1 cellular context compared by ENCODE assay signal in the genomic region with DNA sequence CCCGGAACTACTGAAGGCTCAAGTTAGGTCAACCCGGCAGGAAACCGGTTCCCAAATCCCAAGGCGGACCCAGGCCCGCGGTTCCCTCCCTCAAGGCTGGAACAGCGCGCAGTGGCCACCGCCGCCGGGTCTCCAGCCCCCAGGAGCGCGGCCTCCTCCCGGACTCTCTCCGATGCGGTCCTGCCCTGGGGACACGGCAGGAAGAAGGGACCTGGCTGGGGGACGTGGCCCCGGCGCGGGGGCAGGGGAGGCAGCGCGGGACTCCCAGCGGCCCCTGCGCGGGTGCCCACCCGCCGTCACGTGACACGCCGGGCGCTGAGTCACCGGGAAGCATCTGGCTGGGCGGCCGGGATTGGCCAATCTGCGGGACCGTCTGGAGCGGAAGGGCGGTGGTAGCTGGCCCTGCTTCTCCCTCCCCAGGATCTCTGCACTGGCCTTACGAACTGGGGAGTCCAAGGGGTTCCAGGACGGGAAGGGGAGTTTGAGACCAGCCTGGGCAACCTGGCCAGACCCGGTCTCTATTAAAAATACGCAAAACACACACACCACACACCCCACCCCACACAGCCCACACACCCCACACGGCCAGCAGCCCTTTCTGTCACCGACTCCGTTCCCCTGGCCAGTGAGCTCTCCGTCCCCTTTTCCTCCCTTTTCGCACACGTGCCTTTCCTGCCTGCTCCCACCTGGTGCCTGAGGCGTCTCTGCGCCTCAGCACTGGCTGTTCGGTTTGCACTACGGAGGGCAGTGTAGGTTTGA.
TF ChIP-seq lines count a peak whose summit lies in the region.

No MANE protein-coding gene starts in this region.

TF ChIP-seq in HepG2, 621 proteins besides CTCF, POLR2A, EP300 and RAD21 (continued from another document and continues in another):
- TF ChIP-seq BRD4 (CRISPR knock-in tag; IDR thresholded peaks at IDR 0.05) (peak; percentile 77; the same call in 1 of the 2 replicates), ZNF333 (CRISPR knock-in tag; IDR thresholded peaks at IDR 0.05; ENCODE audit: borderline replicate concordance) (0 out of 2 replicates have a peak, but pooled peaks have one; percentile 20), ZNF788 (CRISPR knock-in tag; IDR thresholded peaks at IDR 0.05; ENCODE audit: borderline replicate concordance) (peak; percentile 95; the same call in 1 of the 2 replicates), JUNB (CRISPR knock-in tag; IDR thresholded peaks at IDR 0.05; ENCODE audit: borderline replicate concordance) (peak; percentile 83; the same call in 1 of the 2 replicates), FOXC1 (CRISPR knock-in tag; IDR thresholded peaks at IDR 0.05; ENCODE audit: borderline replicate concordance) (peak; percentile 67; the same call in 1 of the 2 replicates), SRY (CRISPR knock-in tag; IDR thresholded peaks at IDR 0.05) (peak; percentile 92), NONO (IDR thresholded peaks at IDR 0.05) (no peak), NONO (CRISPR knock-in tag; conservative IDR thresholded peaks at IDR 0.05) (peak; percentile 92; the same call in 1 of the 2 replicates), CHD2 (IDR thresholded peaks at IDR 0.05; ENCODE audit: low read depth, low read length) (0 out of 2 replicates have a peak, but pooled peaks have one; percentile 39), TARDBP (CRISPR knock-in tag; IDR thresholded peaks at IDR 0.05) (peak; percentile 86), ZNF383 (CRISPR knock-in tag; IDR thresholded peaks at IDR 0.05; ENCODE audit: borderline replicate concordance) (no peak), KDM3A (CRISPR knock-in tag; IDR thresholded peaks at IDR 0.05; ENCODE audit: low read depth) (peak; percentile 74; the same call in 1 of the 2 replicates), ATF7-NPFF (CRISPR knock-in tag; IDR thresholded peaks at IDR 0.05; ENCODE audit: low read depth) (peak; percentile 66), ZNF496 (CRISPR knock-in tag; IDR thresholded peaks at IDR 0.05; ENCODE audit: insufficient replicate concordance) (no peak), ZNF660 (CRISPR knock-in tag; IDR thresholded peaks at IDR 0.05; ENCODE audit: borderline replicate concordance, low read depth) (no peak), PHF5A (CRISPR knock-in tag; IDR thresholded peaks at IDR 0.05; ENCODE audit: low read depth, unreplicated experiment) (peak; percentile 28), RXRB (CRISPR knock-in tag; IDR thresholded peaks at IDR 0.05; ENCODE audit: borderline replicate concordance) (peak; percentile 64; the same call in 1 of the 2 replicates), ZNF350 (CRISPR knock-in tag; IDR thresholded peaks at IDR 0.05; ENCODE audit: borderline replicate concordance, low read depth) (peak; percentile 55), ZNF143 (CRISPR knock-in tag; IDR thresholded peaks at IDR 0.05) (peak; percentile 93), NFYB (CRISPR knock-in tag; IDR thresholded peaks at IDR 0.05) (peak; percentile 69), JUND (CRISPR knock-in tag; IDR thresholded peaks at IDR 0.05) (peak; percentile 93), YEATS2 (CRISPR knock-in tag; IDR thresholded peaks at IDR 0.05; ENCODE audit: borderline replicate concordance) (peak; percentile 87), ZNF747 (CRISPR knock-in tag; IDR thresholded peaks at IDR 0.05; ENCODE audit: borderline replicate concordance) (peak; percentile 70; the same call in 1 of the 2 replicates), PAF1 (CRISPR knock-in tag; IDR thresholded peaks at IDR 0.05) (no peak), SP2 (CRISPR knock-in tag; IDR thresholded peaks at IDR 0.05) (peak; percentile 49; the same call in 1 of the 2 replicates), RORA (CRISPR knock-in tag; IDR thresholded peaks at IDR 0.05) (no peak), ZNF616 (CRISPR knock-in tag; IDR thresholded peaks at IDR 0.05; ENCODE audit: low read depth) (peak; percentile 90), ONECUT2 (CRISPR knock-in tag; IDR thresholded peaks at IDR 0.05) (no peak)
- TF ChIP-seq, protein P1, sequence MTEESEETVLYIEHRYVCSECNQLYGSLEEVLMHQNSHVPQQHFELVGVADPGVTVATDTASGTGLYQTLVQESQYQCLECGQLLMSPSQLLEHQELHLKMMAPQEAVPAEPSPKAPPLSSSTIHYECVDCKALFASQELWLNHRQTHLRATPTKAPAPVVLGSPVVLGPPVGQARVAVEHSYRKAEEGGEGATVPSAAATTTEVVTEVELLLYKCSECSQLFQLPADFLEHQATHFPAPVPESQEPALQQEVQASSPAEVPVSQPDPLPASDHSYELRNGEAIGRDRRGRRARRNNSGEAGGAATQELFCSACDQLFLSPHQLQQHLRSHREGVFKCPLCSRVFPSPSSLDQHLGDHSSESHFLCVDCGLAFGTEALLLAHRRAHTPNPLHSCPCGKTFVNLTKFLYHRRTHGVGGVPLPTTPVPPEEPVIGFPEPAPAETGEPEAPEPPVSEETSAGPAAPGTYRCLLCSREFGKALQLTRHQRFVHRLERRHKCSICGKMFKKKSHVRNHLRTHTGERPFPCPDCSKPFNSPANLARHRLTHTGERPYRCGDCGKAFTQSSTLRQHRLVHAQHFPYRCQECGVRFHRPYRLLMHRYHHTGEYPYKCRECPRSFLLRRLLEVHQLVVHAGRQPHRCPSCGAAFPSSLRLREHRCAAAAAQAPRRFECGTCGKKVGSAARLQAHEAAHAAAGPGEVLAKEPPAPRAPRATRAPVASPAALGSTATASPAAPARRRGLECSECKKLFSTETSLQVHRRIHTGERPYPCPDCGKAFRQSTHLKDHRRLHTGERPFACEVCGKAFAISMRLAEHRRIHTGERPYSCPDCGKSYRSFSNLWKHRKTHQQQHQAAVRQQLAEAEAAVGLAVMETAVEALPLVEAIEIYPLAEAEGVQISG (CRISPR knock-in tag; IDR thresholded peaks at IDR 0.05), result peak; percentile 60; the same call in 1 of the 2 replicates
- TF ChIP-seq, protein P2, sequence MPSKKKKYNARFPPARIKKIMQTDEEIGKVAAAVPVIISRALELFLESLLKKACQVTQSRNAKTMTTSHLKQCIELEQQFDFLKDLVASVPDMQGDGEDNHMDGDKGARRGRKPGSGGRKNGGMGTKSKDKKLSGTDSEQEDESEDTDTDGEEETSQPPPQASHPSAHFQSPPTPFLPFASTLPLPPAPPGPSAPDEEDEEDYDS (CRISPR knock-in tag; IDR thresholded peaks at IDR 0.05), result peak; percentile 77
- TF ChIP-seq, protein P3, sequence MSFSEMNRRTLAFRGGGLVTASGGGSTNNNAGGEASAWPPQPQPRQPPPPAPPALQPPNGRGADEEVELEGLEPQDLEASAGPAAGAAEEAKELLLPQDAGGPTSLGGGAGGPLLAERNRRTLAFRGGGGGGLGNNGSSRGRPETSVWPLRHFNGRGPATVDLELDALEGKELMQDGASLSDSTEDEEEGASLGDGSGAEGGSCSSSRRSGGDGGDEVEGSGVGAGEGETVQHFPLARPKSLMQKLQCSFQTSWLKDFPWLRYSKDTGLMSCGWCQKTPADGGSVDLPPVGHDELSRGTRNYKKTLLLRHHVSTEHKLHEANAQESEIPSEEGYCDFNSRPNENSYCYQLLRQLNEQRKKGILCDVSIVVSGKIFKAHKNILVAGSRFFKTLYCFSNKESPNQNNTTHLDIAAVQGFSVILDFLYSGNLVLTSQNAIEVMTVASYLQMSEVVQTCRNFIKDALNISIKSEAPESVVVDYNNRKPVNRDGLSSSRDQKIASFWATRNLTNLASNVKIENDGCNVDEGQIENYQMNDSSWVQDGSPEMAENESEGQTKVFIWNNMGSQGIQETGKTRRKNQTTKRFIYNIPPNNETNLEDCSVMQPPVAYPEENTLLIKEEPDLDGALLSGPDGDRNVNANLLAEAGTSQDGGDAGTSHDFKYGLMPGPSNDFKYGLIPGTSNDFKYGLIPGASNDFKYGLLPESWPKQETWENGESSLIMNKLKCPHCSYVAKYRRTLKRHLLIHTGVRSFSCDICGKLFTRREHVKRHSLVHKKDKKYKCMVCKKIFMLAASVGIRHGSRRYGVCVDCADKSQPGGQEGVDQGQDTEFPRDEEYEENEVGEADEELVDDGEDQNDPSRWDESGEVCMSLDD (CRISPR knock-in tag; IDR thresholded peaks at IDR 0.05; ENCODE audit: borderline replicate concordance), result no peak
- TF ChIP-seq, protein P4, sequence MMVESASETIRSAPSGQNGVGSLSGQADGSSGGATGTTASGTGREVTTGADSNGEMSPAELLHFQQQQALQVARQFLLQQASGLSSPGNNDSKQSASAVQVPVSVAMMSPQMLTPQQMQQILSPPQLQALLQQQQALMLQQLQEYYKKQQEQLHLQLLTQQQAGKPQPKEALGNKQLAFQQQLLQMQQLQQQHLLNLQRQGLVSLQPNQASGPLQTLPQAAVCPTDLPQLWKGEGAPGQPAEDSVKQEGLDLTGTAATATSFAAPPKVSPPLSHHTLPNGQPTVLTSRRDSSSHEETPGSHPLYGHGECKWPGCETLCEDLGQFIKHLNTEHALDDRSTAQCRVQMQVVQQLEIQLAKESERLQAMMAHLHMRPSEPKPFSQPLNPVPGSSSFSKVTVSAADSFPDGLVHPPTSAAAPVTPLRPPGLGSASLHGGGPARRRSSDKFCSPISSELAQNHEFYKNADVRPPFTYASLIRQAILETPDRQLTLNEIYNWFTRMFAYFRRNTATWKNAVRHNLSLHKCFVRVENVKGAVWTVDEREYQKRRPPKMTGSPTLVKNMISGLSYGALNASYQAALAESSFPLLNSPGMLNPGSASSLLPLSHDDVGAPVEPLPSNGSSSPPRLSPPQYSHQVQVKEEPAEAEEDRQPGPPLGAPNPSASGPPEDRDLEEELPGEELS (CRISPR knock-in tag; IDR thresholded peaks at IDR 0.05), result peak; percentile 34
- TF ChIP-seq, protein P5, sequence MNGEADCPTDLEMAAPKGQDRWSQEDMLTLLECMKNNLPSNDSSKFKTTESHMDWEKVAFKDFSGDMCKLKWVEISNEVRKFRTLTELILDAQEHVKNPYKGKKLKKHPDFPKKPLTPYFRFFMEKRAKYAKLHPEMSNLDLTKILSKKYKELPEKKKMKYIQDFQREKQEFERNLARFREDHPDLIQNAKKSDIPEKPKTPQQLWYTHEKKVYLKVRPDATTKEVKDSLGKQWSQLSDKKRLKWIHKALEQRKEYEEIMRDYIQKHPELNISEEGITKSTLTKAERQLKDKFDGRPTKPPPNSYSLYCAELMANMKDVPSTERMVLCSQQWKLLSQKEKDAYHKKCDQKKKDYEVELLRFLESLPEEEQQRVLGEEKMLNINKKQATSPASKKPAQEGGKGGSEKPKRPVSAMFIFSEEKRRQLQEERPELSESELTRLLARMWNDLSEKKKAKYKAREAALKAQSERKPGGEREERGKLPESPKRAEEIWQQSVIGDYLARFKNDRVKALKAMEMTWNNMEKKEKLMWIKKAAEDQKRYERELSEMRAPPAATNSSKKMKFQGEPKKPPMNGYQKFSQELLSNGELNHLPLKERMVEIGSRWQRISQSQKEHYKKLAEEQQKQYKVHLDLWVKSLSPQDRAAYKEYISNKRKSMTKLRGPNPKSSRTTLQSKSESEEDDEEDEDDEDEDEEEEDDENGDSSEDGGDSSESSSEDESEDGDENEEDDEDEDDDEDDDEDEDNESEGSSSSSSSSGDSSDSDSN (CRISPR knock-in tag; IDR thresholded peaks at IDR 0.05), result peak; percentile 80; the same call in 1 of the 2 replicates
- TF ChIP-seq, protein P6, sequence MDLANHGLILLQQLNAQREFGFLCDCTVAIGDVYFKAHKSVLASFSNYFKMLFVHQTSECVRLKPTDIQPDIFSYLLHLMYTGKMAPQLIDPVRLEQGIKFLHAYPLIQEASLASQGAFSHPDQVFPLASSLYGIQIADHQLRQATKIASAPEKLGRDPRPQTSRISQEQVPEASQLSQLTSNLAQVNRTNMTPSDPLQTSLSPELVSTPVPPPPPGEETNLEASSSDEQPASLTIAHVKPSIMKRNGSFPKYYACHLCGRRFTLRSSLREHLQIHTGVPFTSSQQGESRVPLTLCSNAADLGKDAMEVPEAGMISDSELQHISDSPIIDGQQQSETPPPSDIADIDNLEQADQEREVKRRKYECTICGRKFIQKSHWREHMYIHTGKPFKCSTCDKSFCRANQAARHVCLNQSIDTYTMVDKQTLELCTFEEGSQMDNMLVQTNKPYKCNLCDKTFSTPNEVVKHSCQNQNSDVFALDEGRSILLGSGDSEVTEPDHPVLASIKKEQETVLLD (CRISPR knock-in tag; IDR thresholded peaks at IDR 0.05; ENCODE audit: low read depth), result peak; percentile 67; the same call in 1 of the 2 replicates
- TF ChIP-seq, protein P7, sequence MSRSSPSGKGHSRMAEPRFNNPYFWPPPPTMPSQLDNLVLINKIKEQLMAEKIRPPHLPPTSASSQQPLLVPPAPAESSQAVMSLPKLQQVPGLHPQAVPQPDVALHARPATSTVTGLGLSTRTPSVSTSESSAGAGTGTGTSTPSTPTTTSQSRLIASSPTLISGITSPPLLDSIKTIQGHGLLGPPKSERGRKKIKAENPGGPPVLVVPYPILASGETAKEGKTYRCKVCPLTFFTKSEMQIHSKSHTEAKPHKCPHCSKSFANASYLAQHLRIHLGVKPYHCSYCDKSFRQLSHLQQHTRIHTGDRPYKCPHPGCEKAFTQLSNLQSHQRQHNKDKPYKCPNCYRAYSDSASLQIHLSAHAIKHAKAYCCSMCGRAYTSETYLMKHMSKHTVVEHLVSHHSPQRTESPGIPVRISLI (CRISPR knock-in tag; IDR thresholded peaks at IDR 0.05; ENCODE audit: borderline replicate concordance), result peak; percentile 34; the same call in 1 of the 2 replicates
- TF ChIP-seq, protein P8, sequence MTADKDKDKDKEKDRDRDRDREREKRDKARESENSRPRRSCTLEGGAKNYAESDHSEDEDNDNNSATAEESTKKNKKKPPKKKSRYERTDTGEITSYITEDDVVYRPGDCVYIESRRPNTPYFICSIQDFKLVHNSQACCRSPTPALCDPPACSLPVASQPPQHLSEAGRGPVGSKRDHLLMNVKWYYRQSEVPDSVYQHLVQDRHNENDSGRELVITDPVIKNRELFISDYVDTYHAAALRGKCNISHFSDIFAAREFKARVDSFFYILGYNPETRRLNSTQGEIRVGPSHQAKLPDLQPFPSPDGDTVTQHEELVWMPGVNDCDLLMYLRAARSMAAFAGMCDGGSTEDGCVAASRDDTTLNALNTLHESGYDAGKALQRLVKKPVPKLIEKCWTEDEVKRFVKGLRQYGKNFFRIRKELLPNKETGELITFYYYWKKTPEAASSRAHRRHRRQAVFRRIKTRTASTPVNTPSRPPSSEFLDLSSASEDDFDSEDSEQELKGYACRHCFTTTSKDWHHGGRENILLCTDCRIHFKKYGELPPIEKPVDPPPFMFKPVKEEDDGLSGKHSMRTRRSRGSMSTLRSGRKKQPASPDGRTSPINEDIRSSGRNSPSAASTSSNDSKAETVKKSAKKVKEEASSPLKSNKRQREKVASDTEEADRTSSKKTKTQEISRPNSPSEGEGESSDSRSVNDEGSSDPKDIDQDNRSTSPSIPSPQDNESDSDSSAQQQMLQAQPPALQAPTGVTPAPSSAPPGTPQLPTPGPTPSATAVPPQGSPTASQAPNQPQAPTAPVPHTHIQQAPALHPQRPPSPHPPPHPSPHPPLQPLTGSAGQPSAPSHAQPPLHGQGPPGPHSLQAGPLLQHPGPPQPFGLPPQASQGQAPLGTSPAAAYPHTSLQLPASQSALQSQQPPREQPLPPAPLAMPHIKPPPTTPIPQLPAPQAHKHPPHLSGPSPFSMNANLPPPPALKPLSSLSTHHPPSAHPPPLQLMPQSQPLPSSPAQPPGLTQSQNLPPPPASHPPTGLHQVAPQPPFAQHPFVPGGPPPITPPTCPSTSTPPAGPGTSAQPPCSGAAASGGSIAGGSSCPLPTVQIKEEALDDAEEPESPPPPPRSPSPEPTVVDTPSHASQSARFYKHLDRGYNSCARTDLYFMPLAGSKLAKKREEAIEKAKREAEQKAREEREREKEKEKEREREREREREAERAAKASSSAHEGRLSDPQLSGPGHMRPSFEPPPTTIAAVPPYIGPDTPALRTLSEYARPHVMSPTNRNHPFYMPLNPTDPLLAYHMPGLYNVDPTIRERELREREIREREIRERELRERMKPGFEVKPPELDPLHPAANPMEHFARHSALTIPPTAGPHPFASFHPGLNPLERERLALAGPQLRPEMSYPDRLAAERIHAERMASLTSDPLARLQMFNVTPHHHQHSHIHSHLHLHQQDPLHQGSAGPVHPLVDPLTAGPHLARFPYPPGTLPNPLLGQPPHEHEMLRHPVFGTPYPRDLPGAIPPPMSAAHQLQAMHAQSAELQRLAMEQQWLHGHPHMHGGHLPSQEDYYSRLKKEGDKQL (CRISPR knock-in tag; IDR thresholded peaks at IDR 0.05; ENCODE audit: low read depth), result no peak
